ENCODE assay signal across 12 cellular contexts in genomic region chr20:1370548-1371110, GRCh38. TPM values are rescaled to one million over a fixed set of nuclear protein-coding genes. Genes with fewer than 3 reads are reported as not detected.
DNase-seq lines count a peak whose midpoint lies in the region; ATAC-seq and TF ChIP-seq lines count a peak whose summit lies in the region.
"Had no signal": no experiment of that assay in that cellular context is flagged by ENCODE, and none has a peak within 500 bp of the region (broad histone marks: within the 10 kb centered on the region; RNA-seq: fewer than 3 reads in every experiment).

No MANE protein-coding gene starts in this region.

- intact Hi-C loops in body of pancreas (cut with DNase I) = no loop called here

- WGBS in body of pancreas, 2 donors = 29 to 52% methylated on average over 2 of the region's 2 CpGs
- WGBS in suprapubic skin = 32% methylated on average over 2 of the region's 2 CpGs

- H3K9me3 Mint-ChIP-seq in activated T-cell treated with anti-CD3 and anti-CD28 coated beads, Interleukin-2, amount 50 U/mL, for 24 hours = no peaks in the 10 kb centered on the region
- H3K9me3 Mint-ChIP-seq: neural crest cell had no signal

- peaks cover 97% of the 10 kb centered on the region for H3K36me3 Mint-ChIP-seq in activated T-cell treated with anti-CD3 and anti-CD28 coated beads, Interleukin-2, amount 50 U/mL, for 24 hours (ENCODE audit: low read depth)

- no peak overlapping the region for H3K4me3 Mint-ChIP-seq in activated T-cell treated with anti-CD3 and anti-CD28 coated beads, Interleukin-2, amount 50 U/mL, for 24 hours
- H3K4me3 Mint-ChIP-seq: neural crest cell had no signal

- H3K27ac Mint-ChIP-seq in activated T-cell treated with anti-CD3 and anti-CD28 coated beads, Interleukin-2, amount 50 U/mL, for 24 hours = peak overlapping the region; percentile 55

- no peak overlapping the region for H3K4me3 ChIP-seq in body of pancreas
- no peak overlapping the region for H3K4me3 ChIP-seq in suprapubic skin

- H3K4me1 Mint-ChIP-seq in activated T-cell treated with anti-CD3 and anti-CD28 coated beads, Interleukin-2, amount 50 U/mL, for 24 hours (ENCODE audit: low read depth) = peaks cover 45% of the 10 kb centered on the region

- TF ChIP-seq POLR2A in body of pancreas (IDR thresholded peaks at IDR 0.05) (no peak), suprapubic skin (IDR thresholded peaks at IDR 0.05) (no peak)

- peak; percentile 41 for ATAC-seq in body of pancreas
- no peak for ATAC-seq in HG02973 (IDR thresholded peaks at IDR 0.05; ENCODE audit: unreplicated experiment)

- no peaks in the 10 kb centered on the region for H3K27me3 ChIP-seq in body of pancreas
- H3K27me3 ChIP-seq in suprapubic skin = no peaks in the 10 kb centered on the region

- H3K36me3 ChIP-seq in body of pancreas (replicated peaks in 1 of 2; ENCODE audit: insufficient read depth in 1 of 2, low read depth in 2 of 2) = peaks cover 0 to 6% of the 10 kb centered on the region in 2 donors
- peaks cover 43% of the 10 kb centered on the region for H3K36me3 ChIP-seq in suprapubic skin

- H3K27me3 Mint-ChIP-seq in activated T-cell treated with anti-CD3 and anti-CD28 coated beads, Interleukin-2, amount 50 U/mL, for 24 hours = no peaks in the 10 kb centered on the region

- DNase-seq in activated T-cell treated with anti-CD3 and anti-CD28 coated beads, Interleukin-2, amount 50 U/mL, for 24 hours = no peak
- DNase-seq in activated T-cell treated with anti-CD3 and anti-CD28 coated beads, Interleukin-2, amount 50 U/mL, for 1 hour = no peak
- DNase-seq in body of pancreas (no peak), kidney tubule cell (ENCODE audit: low spot score) (peak; percentile 30), suprapubic skin (ENCODE audit: low spot score in 2 of 2) (no peak), H4 (ENCODE audit: low spot score) (no peak), NCI-H82 (lab: John Stamatoyannopoulos, UW) (no peak)
- DNase-seq: 8988T, SIG-M5 had no signal

- TF ChIP-seq EP300 in suprapubic skin (IDR thresholded peaks at IDR 0.05) = no peak

- H3K27ac ChIP-seq in body of pancreas = peak overlapping the region in 1 of 4 donors; percentile 48
- H3K27ac ChIP-seq in suprapubic skin = peak overlapping the region; percentile 1
- H3K27ac ChIP-seq: KMS-11 had no signal

- TF ChIP-seq CTCF in body of pancreas (IDR thresholded peaks at IDR 0.05) (no peak), suprapubic skin (IDR thresholded peaks at IDR 0.05) (no peak)

- no peaks in the 10 kb centered on the region for H3K9me3 ChIP-seq in body of pancreas
- H3K9me3 ChIP-seq in suprapubic skin = no peaks in the 10 kb centered on the region

- H3K4me1 ChIP-seq in body of pancreas (peaks cover 21% of the 10 kb centered on the region), suprapubic skin (peaks cover 53% of the 10 kb centered on the region)

RNA-seq across cellular contexts. Expression of gene FKBP1A, which starts 22.2 kb away (rescaled TPM):
- total RNA-seq in body of pancreas (10 to 100 TPM; 47.5 to 57.7 TPM), suprapubic skin (100 to 1,000 TPM in 3 of 4 donors, 10 to 100 TPM in 1; 100.0 to 151 (median 115) TPM)
- total RNA-seq in H4 (2014; rRNA removed; shearing (Covaris generic)) = 124 and 134 TPM in 2 replicates

RNA-seq across cellular contexts. Expression of gene SDCBP2, which starts 41.7 kb away (rescaled TPM):
- total RNA-seq in body of pancreas (10 to 100 TPM; 14.8 to 20.0 TPM), suprapubic skin (100 to 1,000 TPM in 3 of 4 donors, 10 to 100 TPM in 1; 74.4 to 143 (median 115) TPM)
- 0.29 and 0.56 TPM in 2 replicates for total RNA-seq in H4 (2014; rRNA removed; shearing (Covaris generic))

Comparison
In these comparisons a context has a peak if more than half of its experiments do, and no peak if none do; other contexts are left out.
1. RNA of gene SDCBP2, which starts 41.7 kb away (total RNA-seq): 74.4 to 143 TPM in suprapubic skin and 14.8 to 20.0 TPM in body of pancreas; 0.29 to 0.56 TPM in H4; every median in the first group is over 10 times any median in the second.